ENCODE assay signal across 8 cellular contexts in genomic region chr17:75516619-75517276, GRCh38. TPM values are rescaled to one million over a fixed set of nuclear protein-coding genes. Genes with fewer than 3 reads are reported as not detected.
A peak's percentile ranks its signal among the peaks of the same experiment; 100 is the strongest.
DNase-seq lines count a peak whose midpoint lies in the region; ATAC-seq, FAIRE-seq and TF ChIP-seq lines count a peak whose summit lies in the region.

No MANE protein-coding gene starts in this region.

- H3K79me2 ChIP-seq in PC-9 (ENCODE audit: low read depth): peaks cover 32% of the 10 kb centered on the region
- H3K79me2 ChIP-seq in astrocyte (ENCODE audit: insufficient read depth, low read length): peaks cover 34% of the 10 kb centered on the region

- peak overlapping the region; percentile 85 for H2AFZ ChIP-seq in PC-9
- H2AFZ ChIP-seq in astrocyte (ENCODE audit: low read depth, low read length): peak overlapping the region; percentile 86

- POLR2A ChIA-PET in PC-9 (lab: Charles Lee; ENCODE audit: unreplicated experiment): interaction anchor here (0.8 kb wide), 1 partner anchor 9 kb away, joined by 5 read pairs; the partner anchor contains the start of gene LLGL2

- TF ChIP-seq CTCF in PC-9 (conservative IDR thresholded peaks at IDR 0.05) (no peak), astrocyte (IDR thresholded peaks at IDR 0.05; ENCODE audit: insufficient read depth, low read depth, low read length) (no peak), kidney (IDR thresholded peaks at IDR 0.05; ENCODE audit: borderline replicate concordance, extremely low read depth, insufficient read depth) (no peak)

- H3K27ac ChIP-seq in PC-9 (no peak overlapping the region), astrocyte (ENCODE audit: low read depth, low read length) (no peak overlapping the region), kidney (ENCODE audit: low read depth in 2 of 2, low read length in 2 of 2) (peak overlapping the region in 1 of 2 donors; percentile 28)

- no peaks in the 10 kb centered on the region for H3K9me3 ChIP-seq in PC-9 (ENCODE audit: insufficient read depth, low read depth)
- no peaks in the 10 kb centered on the region for H3K9me3 ChIP-seq in astrocyte (ENCODE audit: insufficient read depth, low read depth, low read length)
- no peaks in the 10 kb centered on the region for H3K9me3 ChIP-seq in kidney (ENCODE audit: control insufficient read depth in 1 of 2, low read length in 2 of 2)

- H3K9me3 Mint-ChIP-seq in astrocyte (ENCODE audit: unreplicated experiment): peaks cover 4% of the 10 kb centered on the region
- no peaks in the 10 kb centered on the region for H3K9me3 Mint-ChIP-seq in stimulated activated effector memory CD8-positive, alpha-beta T cell treated with anti-CD3 and anti-CD28 coated beads, Interleukin-12 subunit alpha, Interleukin-12 subunit beta, amount 100 ng/mL, for 72 hours

- no TSS peak for BruUV-seq in PC-9 (replicated peaks; lab: Mats Ljungman, UMichigan)

- FAIRE-seq in astrocyte (lab: Jason Lieb, UNC) (no peak), kidney (lab: Jason Lieb, UNC) (no peak)

- H3F3A ChIP-seq in PC-9 (ENCODE audit: insufficient read depth, low read depth): peaks cover 33% of the 10 kb centered on the region; the same call in 1 of the 2 replicates

- H4K20me1 ChIP-seq in PC-9 (ENCODE audit: insufficient read depth): peaks cover 15% of the 10 kb centered on the region; the same call in 1 of the 2 replicates
- H4K20me1 ChIP-seq in astrocyte (ENCODE audit: insufficient read depth, low read length): peaks cover 44% of the 10 kb centered on the region

- peak overlapping the region; percentile 87 for H3K4me3 Mint-ChIP-seq in astrocyte (ENCODE audit: unreplicated experiment)
- peak overlapping the region; percentile 76 for H3K4me3 Mint-ChIP-seq in stimulated activated effector memory CD8-positive, alpha-beta T cell treated with anti-CD3 and anti-CD28 coated beads, Interleukin-12 subunit alpha, Interleukin-12 subunit beta, amount 100 ng/mL, for 72 hours

- H3K36me3 Mint-ChIP-seq in astrocyte (ENCODE audit: low read depth, unreplicated experiment): peaks cover 10% of the 10 kb centered on the region
- H3K36me3 Mint-ChIP-seq in stimulated activated effector memory CD8-positive, alpha-beta T cell treated with anti-CD3 and anti-CD28 coated beads, Interleukin-12 subunit alpha, Interleukin-12 subunit beta, amount 100 ng/mL, for 72 hours: peaks cover 40% of the 10 kb centered on the region

- H3K4me3 ChIP-seq in PC-9: peak overlapping the region; percentile 89
- peak overlapping the region; percentile 70 for H3K4me3 ChIP-seq in astrocyte (ENCODE audit: insufficient read depth, low read depth, low read length)
- peak overlapping the region; percentile 62 to 72 for H3K4me3 ChIP-seq in kidney (ENCODE audit: low read length in 2 of 2)

- H3K4me1 ChIP-seq in PC-9 (replicated peaks; ENCODE audit: insufficient read depth) (peaks cover 40% of the 10 kb centered on the region), astrocyte (ENCODE audit: insufficient read depth, low read length) (peaks cover 24% of the 10 kb centered on the region), kidney (ENCODE audit: control insufficient read depth in 1 of 2, insufficient read depth in 1 of 2, low read depth in 1 of 2, low read length in 2 of 2) (peaks cover 22 to 24% of the 10 kb centered on the region in 2 donors)

- H3K36me3 ChIP-seq in PC-9 (ENCODE audit: low read depth) (0 out of 2 replicates have a peak, but pooled peaks cover 9% of the 10 kb centered on the region), astrocyte (ENCODE audit: insufficient read depth, low read length) (no peaks in the 10 kb centered on the region), kidney (ENCODE audit: control insufficient read depth in 1 of 2, insufficient read depth in 2 of 2, low read length in 2 of 2) (peaks cover 2 to 17% of the 10 kb centered on the region in 2 donors)

- intact Hi-C loops in PC-9 (cut with micrococcal nuclease; ENCODE audit: unreplicated experiment): loop anchor here (1.0 to 10.0 kb wide), 4 partner anchors 73 to 252 kb away; partner anchors contain the start of genes GGA3 and MRPS7
- intact Hi-C loops in kidney (cut with DNase I): no loop called here

- H3K4me1 Mint-ChIP-seq in astrocyte (ENCODE audit: low read depth, unreplicated experiment): peaks cover 6% of the 10 kb centered on the region
- peaks cover 22% of the 10 kb centered on the region for H3K4me1 Mint-ChIP-seq in stimulated activated effector memory CD8-positive, alpha-beta T cell treated with anti-CD3 and anti-CD28 coated beads, Interleukin-12 subunit alpha, Interleukin-12 subunit beta, amount 100 ng/mL, for 72 hours

- peak; percentile 60 for DNase-seq in NCI-H146 (lab: John Stamatoyannopoulos, UW)
- DNase-seq in NCI-H146 treated with DMSO at 0.1 percent for 48 hours (lab: John Stamatoyannopoulos, UW; ENCODE audit: unreplicated experiment): no peak
- DNase-seq in PC-9: no peak
- no peak for DNase-seq in astrocyte (ENCODE audit: low read depth)
- peak; percentile 87 for DNase-seq in kidney
- DNase-seq in stimulated activated effector memory CD8-positive, alpha-beta T cell treated with anti-CD3 and anti-CD28 coated beads, Interleukin-12 subunit alpha, Interleukin-12 subunit beta, amount 100 ng/mL, for 72 hours (ENCODE audit: low spot score in 2 of 2): peak; percentile 39 to 82
- DNase-seq in mucosa of gallbladder (ENCODE audit: low spot score): no peak

- peak; percentile 21 for ATAC-seq in HG02763 (IDR thresholded peaks at IDR 0.05; ENCODE audit: unreplicated experiment)
- ATAC-seq in stimulated activated effector memory CD8-positive, alpha-beta T cell treated with anti-CD3 and anti-CD28 coated beads, Interleukin-12 subunit alpha, Interleukin-12 subunit beta, amount 100 ng/mL, for 72 hours: peak; percentile 31

- H3K9ac ChIP-seq in astrocyte (ENCODE audit: low read length): peak overlapping the region; percentile 70
- peak overlapping the region in 1 of 2 donors; percentile 80 for H3K9ac ChIP-seq in kidney (ENCODE audit: low read length in 2 of 2)

- CTCF ChIA-PET in PC-9 (lab: Charles Lee): interaction anchor here (0.6 to 1.3 kb wide), 6 partner anchors 8 to 427 kb away, joined by 3 to 5 read pairs (median 4); partner anchors contain the start of genes LLGL2 and SMIM5

- no peaks in the 10 kb centered on the region for H3K27me3 Mint-ChIP-seq in astrocyte (ENCODE audit: low read depth, unreplicated experiment)

- H3K4me2 ChIP-seq in PC-9 (peak overlapping the region; percentile 98), astrocyte (ENCODE audit: low read length) (peak overlapping the region; percentile 100)

- H3K27me3 ChIP-seq in PC-9 (ENCODE audit: insufficient read depth, low read depth) (no peaks in the 10 kb centered on the region), astrocyte (ENCODE audit: insufficient read depth, low read length) (no peaks in the 10 kb centered on the region)

- H3K27ac Mint-ChIP-seq in astrocyte (ENCODE audit: unreplicated experiment): no peak overlapping the region
- peak overlapping the region; percentile 79 for H3K27ac Mint-ChIP-seq in stimulated activated effector memory CD8-positive, alpha-beta T cell treated with anti-CD3 and anti-CD28 coated beads, Interleukin-12 subunit alpha, Interleukin-12 subunit beta, amount 100 ng/mL, for 72 hours

- no peaks in the 10 kb centered on the region for H3K9me2 ChIP-seq in PC-9 (ENCODE audit: insufficient read depth)

RNA-seq across cellular contexts. Expression of gene TSEN54, which starts 0.4 kb away (rescaled TPM):
- total RNA-seq in PC-9 (2021) (42.6 and 45.1 TPM in 2 replicates), astrocyte (15.1 and 16.5 TPM in 2 replicates), kidney (25.8 TPM), mucosa of gallbladder (158 TPM)
- 33.8 TPM for polyA plus RNA-seq in kidney (ENCODE audit: insufficient read depth, low read depth, low replicate concordance)

RNA-seq across cellular contexts. Expression of gene CASKIN2, which starts 1.4 kb away (rescaled TPM):
- 24.4 and 25.4 TPM in 2 replicates for total RNA-seq in PC-9 (2021)
- 16.9 and 22.8 TPM in 2 replicates for total RNA-seq in astrocyte
- total RNA-seq in kidney: 98.6 TPM
- 25.0 TPM for polyA plus RNA-seq in kidney (ENCODE audit: insufficient read depth, low read depth, low replicate concordance)
- total RNA-seq in mucosa of gallbladder: 74.7 TPM

RNA-seq across cellular contexts. Expression of gene LLGL2, which starts 8.7 kb away (rescaled TPM):
- total RNA-seq in PC-9 (2021): 138 and 156 TPM in 2 replicates
- 6.9 and 14.8 TPM in 2 replicates for total RNA-seq in astrocyte
- total RNA-seq in kidney: 262 TPM
- polyA plus RNA-seq in kidney (ENCODE audit: insufficient read depth, low read depth, low replicate concordance): 181 TPM
- 477 TPM for total RNA-seq in mucosa of gallbladder

Comparison
In these comparisons a context has a peak if more than half of its experiments do, and no peak if none do; other contexts are left out.
1. DNase-seq: peak in NCI-H146 (single experiment), kidney (single experiment) and stimulated activated effector memory CD8-positive, alpha-beta T cell treated with anti-CD3 and anti-CD28 coated beads, Interleukin-12 subunit alpha, Interleukin-12 subunit beta, amount 100 ng/mL, for 72 hours (2 of 2); none in NCI-H146 treated with DMSO at 0.1 percent for 48 hours (single experiment), PC-9 (0 of 2), astrocyte (single experiment) and mucosa of gallbladder (single experiment).
2. Peak in every context shown above with its lines, with median percentiles within 50 percentile points of each other: H3K4me3 ChIP-seq.